In genomic region chr11:108222686-108223448, GRCh38 we compare ENCODE assay signal across 8 cellular contexts. TPM values are rescaled to one million over a fixed set of nuclear protein-coding genes. Genes with fewer than 3 reads are reported as not detected.
DNase-seq lines count a peak whose midpoint lies in the region; TF ChIP-seq lines count a peak whose summit lies in the region.

Gene ATM, plus strand, starts transcription at chr11:108223067. Its CDS starts 4,558 bp downstream, at chr11:108227625.

- H3K9me3 ChIP-seq in MM.1S (replicated peaks; ENCODE audit: insufficient read depth, low read length) = no peaks in the 10 kb centered on the region
- no peaks in the 10 kb centered on the region for H3K9me3 ChIP-seq in neuronal stem cell (replicated peaks in 1 of 2; ENCODE audit: control insufficient read depth in 2 of 2, insufficient read depth in 1 of 2, low read depth in 1 of 2, low read length in 2 of 2)

- no peak within 1 kb of the TSS for H2BK120ac ChIP-seq in neuronal stem cell (ENCODE audit: low read depth, low read length)

- peak within 1 kb of the TSS; percentile 90 for H3K9ac ChIP-seq in MM.1S (ENCODE audit: low read length)
- H3K9ac ChIP-seq in neuronal stem cell (ENCODE audit: low read depth, low read length, poor library complexity) = peak within 1 kb of the TSS; percentile 96

- peak within 1 kb of the TSS; percentile 97 for H3K18ac ChIP-seq in neuronal stem cell (ENCODE audit: low read length)

- H3K14ac ChIP-seq in neuronal stem cell (ENCODE audit: low read length) = peak within 1 kb of the TSS; percentile 61

- no peak within 1 kb of the TSS for H2BK12ac ChIP-seq in neuronal stem cell (ENCODE audit: low read length)

- no peaks in the 10 kb centered on the region for H3K9me2 ChIP-seq in MM.1S (replicated peaks; ENCODE audit: insufficient read depth, low read length)

- peaks cover 21% of the 10 kb centered on the region for H3K4me1 ChIP-seq in MM.1S (ENCODE audit: low read length)
- H3K4me1 ChIP-seq in neuronal stem cell (ENCODE audit: control insufficient read depth in 2 of 2, insufficient read depth in 1 of 2, low read depth in 1 of 2, low read length in 2 of 2) = peaks cover 7 to 22% of the 10 kb centered on the region in 2 donors

- no peaks in the 10 kb centered on the region; the same call in 1 of the 2 replicates for H3K36me3 ChIP-seq in MM.1S (replicated peaks; ENCODE audit: insufficient read depth, low read length)
- H3K36me3 ChIP-seq in neuronal stem cell (replicated peaks in 1 of 2; ENCODE audit: control insufficient read depth in 2 of 2, insufficient read depth in 2 of 2, low read length in 2 of 2) = peaks cover 0 to 41% of the 10 kb centered on the region in 2 donors

- peak within 1 kb of the TSS; percentile 94 for H3K23ac ChIP-seq in neuronal stem cell (ENCODE audit: low read depth, low read length, poor library complexity)

- no CpG with 5 or more reads among the region's 64 CpGs for WGBS in neuronal stem cell (ENCODE audit: extremely low coverage in 2 of 2, insufficient read length in 2 of 2, insufficient replicate concordance in 1 of 2), 2 donors

- peak within 1 kb of the TSS; percentile 63 for H2BK5ac ChIP-seq in neuronal stem cell (ENCODE audit: low read length)

- H3K4me3 ChIP-seq in MM.1S (ENCODE audit: low read length) (peak within 1 kb of the TSS; percentile 76), neuronal stem cell (ENCODE audit: low read length in 2 of 2) (peak within 1 kb of the TSS; percentile 69 to 96)

- peak within 1 kb of the TSS; percentile 49 for H4K91ac ChIP-seq in neuronal stem cell (ENCODE audit: low read depth, low read length, poor library complexity)

- peak; percentile 100 for DNase-seq in GF-D8 (lab: John Stamatoyannopoulos, UW)
- peak; percentile 100 for DNase-seq in HCEC 1CT
- peak; percentile 99 for DNase-seq in MM.1S
- peak; percentile 94 for DNase-seq in SIG-M5 (lab: John Stamatoyannopoulos, UW)
- DNase-seq in activated gamma-delta T cell treated with Interleukin-2 at 50 U/mL for 16 hours = peak; percentile 99
- peak; percentile 99 for DNase-seq in foreskin melanocyte
- DNase-seq in neuronal stem cell (ENCODE audit: low spot score) = peak; percentile 99
- DNase-seq in substantia nigra (lab: John Stamatoyannopoulos, UW) = peak; percentile 88 to 100 (median 99)

- H3K27ac ChIP-seq in MM.1S (ENCODE audit: low read length) = peak within 1 kb of the TSS; percentile 92
- H3K27ac ChIP-seq in neuronal stem cell (replicated peaks; ENCODE audit: low read length) = peak within 1 kb of the TSS; percentile 99
- peak within 1 kb of the TSS; percentile 86 for H3K27ac ChIP-seq in substantia nigra (ENCODE audit: low read depth, low read length, poor library complexity, severe bottlenecking)

- H3K79me1 ChIP-seq in neuronal stem cell (ENCODE audit: low read depth, low read length) = no peaks in the 10 kb centered on the region

- no peak within 1 kb of the TSS for H4K8ac ChIP-seq in neuronal stem cell (ENCODE audit: low read depth, low read length)

- H2BK15ac ChIP-seq in neuronal stem cell (ENCODE audit: low read length) = no peak within 1 kb of the TSS

- H3F3A ChIP-seq in MM.1S (ENCODE audit: insufficient read depth, low read length) = peaks cover 29% of the 10 kb centered on the region

- H2AK5ac ChIP-seq in neuronal stem cell (ENCODE audit: low read depth, low read length) = no peak within 1 kb of the TSS

- H3K4ac ChIP-seq in neuronal stem cell (ENCODE audit: low read length) = no peak within 1 kb of the TSS

- H3K4me2 ChIP-seq in MM.1S (ENCODE audit: low read depth, low read length) = peak within 1 kb of the TSS; percentile 94
- peak within 1 kb of the TSS; percentile 92 for H3K4me2 ChIP-seq in neuronal stem cell (ENCODE audit: insufficient read depth, low read length, poor library complexity, severe bottlenecking)

- peak; percentile 87 for TF ChIP-seq CTCF in MM.1S (IDR thresholded peaks at IDR 0.05; ENCODE audit: low read length)

- H2AFZ ChIP-seq in MM.1S (ENCODE audit: low read length) (peak within 1 kb of the TSS; percentile 82), neuronal stem cell (ENCODE audit: low read length) (peak within 1 kb of the TSS; percentile 88)

- H4K20me1 ChIP-seq in MM.1S (ENCODE audit: insufficient read depth, low read length) = peaks cover 6% of the 10 kb centered on the region; the same call in 1 of the 2 replicates

- H3K27me3 ChIP-seq in MM.1S (replicated peaks; ENCODE audit: insufficient read depth, low read length) (no peaks in the 10 kb centered on the region), neuronal stem cell (ENCODE audit: control insufficient read depth in 3 of 3, insufficient read depth in 3 of 3, low read depth in 1 of 3, low read length in 3 of 3) (no peaks in the 10 kb centered on the region)

- peaks cover 76% of the 10 kb centered on the region for H3K79me2 ChIP-seq in MM.1S (ENCODE audit: low read length)

RNA-seq across cellular contexts. Expression of gene ATM, which starts in this region (rescaled TPM):
- 23.7 TPM for polyA plus RNA-seq in neuronal stem cell (2013, experiment 1 of 2)
- 24.4 TPM for polyA plus RNA-seq in neuronal stem cell (2013, experiment 2 of 2)

Comparison
In these comparisons a context has a peak if more than half of its experiments do, and no peak if none do; other contexts are left out.
1. Peak in every context shown above with its lines: DNase-seq, H3K4me3 ChIP-seq and H3K27ac ChIP-seq.